In the genomic region with DNA sequence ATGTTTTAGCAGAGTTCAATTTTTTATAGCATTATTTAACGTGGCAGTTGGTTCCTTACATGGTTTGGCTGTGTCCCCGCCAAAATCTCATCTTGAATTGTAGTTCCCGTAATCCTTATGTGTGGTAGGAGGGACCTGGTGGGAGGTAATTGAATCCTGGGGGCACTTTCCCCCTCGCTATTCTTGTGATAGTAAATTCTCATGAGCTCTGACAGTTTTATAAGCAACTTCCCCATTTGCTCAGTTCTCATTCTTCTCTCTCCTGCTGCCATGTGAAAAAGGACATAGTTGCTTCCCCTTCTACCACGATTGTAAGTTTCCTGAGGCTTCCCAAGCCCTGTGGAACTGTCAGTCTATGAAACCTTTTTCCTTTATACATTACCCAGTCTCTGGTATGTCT, we compare ENCODE assay signal across 27 cellular contexts.
"Had no signal": no experiment of that assay in that cellular context is flagged by ENCODE, and none has a peak within 500 bp of the region (broad histone marks: within the 10 kb centered on the region; RNA-seq: fewer than 3 reads in every experiment).

No MANE protein-coding gene starts in this region.

- H3K9ac ChIP-seq: KMS-11 had no signal

- DNase-seq: activated CD4-positive, alpha-beta T cell treated with anti-CD3 and anti-CD28 coated beads for 36 hours; activated CD4-positive, alpha-beta T cell treated with anti-CD3 and anti-CD28 coated beads, Interleukin-2, amount 50 U/mL, for 1 hour; activated CD8-positive, alpha-beta memory T cell treated with anti-CD3 and anti-CD28 coated beads, Interleukin-2, amount 50 U/mL, for 4 hours; activated CD8-positive, alpha-beta T cell treated with anti-CD3 and anti-CD28 coated beads for 36 hours; activated gamma-delta T cell treated with Interleukin-2 at 50 U/mL for 16 hours; activated naive CD4-positive, alpha-beta T cell treated with anti-CD3 and anti-CD28 coated beads, Interleukin-2, amount 10 ng/mL, durations not matched to agents 7 days and 5 days; activated naive CD8-positive, alpha-beta T cell treated with anti-CD3 and anti-CD28 coated beads for 36 hours; activated T-cell treated with anti-CD3 and anti-CD28 coated beads, Interleukin-2, amount 50 U/mL, for 72 hours; brain microvascular endothelial cell; cerebellar nuclear complex; MG63; NCI-H1092 treated with DMSO at 0.1 percent for 48 hours; NCI-H1417 treated with DMSO at 0.1 percent for 48 hours; NCI-H1694 treated with DMSO at 0.1 percent for 48 hours; NCI-H2029 treated with DMSO at 0.1 percent for 48 hours; NCI-H345; NCI-H510A; NCI-H526 treated with DMSO at 0.1 percent for 48 hours; NCI-H82; PC-3; SHP77; T-helper 1 cell; WERI-Rb-1 had no signal

- H3K27ac ChIP-seq: brain microvascular endothelial cell, cardiac muscle cell, KMS-11, SJSA1, WERI-Rb-1 had no signal

- ATAC-seq: activated CD4-positive, alpha-beta T cell treated with anti-CD3 and anti-CD28 coated beads for 36 hours; activated CD8-positive, alpha-beta T cell treated with anti-CD3 and anti-CD28 coated beads for 36 hours; activated T-cell treated with anti-CD3 and anti-CD28 coated beads, Interleukin-2, amount 50 U/mL, for 72 hours; PC-3 had no signal

- H3K9me3 Mint-ChIP-seq: activated naive CD4-positive, alpha-beta T cell treated with anti-CD3 and anti-CD28 coated beads, Interleukin-2, amount 10 ng/mL, durations not matched to agents 7 days and 5 days; activated naive CD8-positive, alpha-beta T cell treated with anti-CD3 and anti-CD28 coated beads for 36 hours had no signal

- H3K4me3 ChIP-seq: cardiac muscle cell, MG63, SJSA1 had no signal

- H3K9me3 ChIP-seq: MG63, SJSA1 had no signal

- H3K27me3 Mint-ChIP-seq: activated CD4-positive, alpha-beta T cell treated with anti-CD3 and anti-CD28 coated beads for 36 hours; activated CD8-positive, alpha-beta T cell treated with anti-CD3 and anti-CD28 coated beads for 36 hours; activated naive CD4-positive, alpha-beta T cell treated with anti-CD3 and anti-CD28 coated beads, Interleukin-2, amount 10 ng/mL, durations not matched to agents 7 days and 5 days; activated naive CD8-positive, alpha-beta T cell treated with anti-CD3 and anti-CD28 coated beads for 36 hours had no signal

- H3K4me3 Mint-ChIP-seq: activated CD4-positive, alpha-beta T cell treated with anti-CD3 and anti-CD28 coated beads for 36 hours; activated CD8-positive, alpha-beta T cell treated with anti-CD3 and anti-CD28 coated beads for 36 hours; activated naive CD4-positive, alpha-beta T cell treated with anti-CD3 and anti-CD28 coated beads, Interleukin-2, amount 10 ng/mL, durations not matched to agents 7 days and 5 days; activated naive CD8-positive, alpha-beta T cell treated with anti-CD3 and anti-CD28 coated beads for 36 hours; activated T-cell treated with anti-CD3 and anti-CD28 coated beads, Interleukin-2, amount 50 U/mL, for 72 hours had no signal

- H3K36me3 Mint-ChIP-seq: activated naive CD4-positive, alpha-beta T cell treated with anti-CD3 and anti-CD28 coated beads, Interleukin-2, amount 10 ng/mL, durations not matched to agents 7 days and 5 days; activated naive CD8-positive, alpha-beta T cell treated with anti-CD3 and anti-CD28 coated beads for 36 hours had no signal

- H3K27ac Mint-ChIP-seq: activated CD4-positive, alpha-beta T cell treated with anti-CD3 and anti-CD28 coated beads for 36 hours; activated CD8-positive, alpha-beta T cell treated with anti-CD3 and anti-CD28 coated beads for 36 hours; activated naive CD4-positive, alpha-beta T cell treated with anti-CD3 and anti-CD28 coated beads, Interleukin-2, amount 10 ng/mL, durations not matched to agents 7 days and 5 days; activated naive CD8-positive, alpha-beta T cell treated with anti-CD3 and anti-CD28 coated beads for 36 hours; activated T-cell treated with anti-CD3 and anti-CD28 coated beads, Interleukin-2, amount 50 U/mL, for 72 hours; activated T-helper 2 cell treated with anti-CD3 and anti-CD28 coated beads, Interferon-gamma antibody, Interleukin-2, Interleukin-4, amounts not matched to agents 10 μg/mL and 5 μg/mL and 100 μg/mL, durations not matched to agents 14 hours and 24 hours and 36 hours had no signal

- H3K4me1 Mint-ChIP-seq: activated CD4-positive, alpha-beta T cell treated with anti-CD3 and anti-CD28 coated beads for 36 hours; activated naive CD4-positive, alpha-beta T cell treated with anti-CD3 and anti-CD28 coated beads, Interleukin-2, amount 10 ng/mL, durations not matched to agents 7 days and 5 days; activated naive CD8-positive, alpha-beta T cell treated with anti-CD3 and anti-CD28 coated beads for 36 hours had no signal

- H3K36me3 ChIP-seq: brain microvascular endothelial cell, cardiac muscle cell, MG63, SJSA1, WERI-Rb-1 had no signal
